8 cellular contexts compared by ENCODE assay signal in the genomic region with DNA sequence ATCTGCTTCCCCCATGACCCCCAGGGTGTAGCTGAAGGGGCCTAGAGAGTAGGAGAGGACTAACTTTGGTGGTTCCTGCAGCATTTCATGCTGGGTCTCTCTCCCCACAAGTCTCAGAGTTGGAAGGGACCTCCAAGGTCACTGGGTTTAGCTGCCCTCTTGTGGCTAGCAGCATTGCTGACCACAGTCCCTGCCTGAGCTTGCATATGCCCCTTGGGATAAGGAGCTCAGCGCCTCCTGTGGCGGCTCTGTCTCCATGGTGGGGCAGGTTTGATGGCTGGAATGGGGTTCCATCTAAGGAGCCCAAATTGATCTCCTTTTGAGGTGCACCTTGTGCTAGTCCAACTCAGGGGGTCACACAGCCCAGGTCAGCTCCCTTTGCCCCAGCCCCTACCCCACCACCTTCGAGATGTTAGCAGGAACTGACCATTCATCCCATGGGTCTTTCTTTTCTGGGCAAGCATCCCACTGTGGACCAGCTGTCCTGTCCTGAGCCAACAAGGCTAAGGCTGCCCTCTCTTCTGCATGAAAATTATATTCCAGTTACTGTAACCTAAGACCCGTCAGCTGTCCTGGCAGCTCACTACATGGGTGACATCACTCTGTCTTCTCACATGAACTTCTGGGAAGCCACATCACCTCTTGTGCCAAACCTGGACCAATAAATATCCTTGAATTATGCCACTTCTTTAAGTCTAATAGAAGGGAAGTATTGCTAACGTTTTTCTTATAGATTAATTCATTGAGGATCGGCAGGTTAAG.
DNase-seq lines count a peak whose midpoint lies in the region; ATAC-seq and TF ChIP-seq lines count a peak whose summit lies in the region.

No MANE protein-coding gene starts in this region.

- H3K27ac Mint-ChIP-seq in WTC11 = no peak overlapping the region

- H3K9me3 Mint-ChIP-seq in WTC11 = no peaks in the 10 kb centered on the region

- ATAC-seq in WTC11 = peak; percentile 85
- no peak for ATAC-seq in HG02852 (IDR thresholded peaks at IDR 0.05; ENCODE audit: unreplicated experiment)

- POLR2A ChIA-PET in WTC11 (lab: Charles Lee) = interaction anchor here (0.6 kb wide), 1 partner anchor 13 kb away, joined by 3 read pairs; no protein-coding TSS in a partner anchor

- DNase-seq in AG09319 (ENCODE audit: extremely low read depth, low read depth) (no peak), HT1080 (ENCODE audit: low read depth) (peak; percentile 64), WTC11 (ENCODE audit: low spot score) (peak; percentile 77), left kidney (ENCODE audit: low read depth, low spot score) (peak; percentile 84), NCI-H128 (lab: John Stamatoyannopoulos, UW; ENCODE audit: unreplicated experiment) (no peak), GM19240 (ENCODE audit: insufficient read length, low spot score) (no peak), dedifferentiated amniotic fluid mesenchymal stem cell (ENCODE audit: extremely low spot score) (no peak)

- H3K4me1 Mint-ChIP-seq in WTC11 = peaks cover 7% of the 10 kb centered on the region

- H3K36me3 Mint-ChIP-seq in WTC11 = no peaks in the 10 kb centered on the region

- H3K27me3 Mint-ChIP-seq in WTC11 (ENCODE audit: low read depth) = no peaks in the 10 kb centered on the region

- CTCF ChIA-PET in WTC11 (lab: Charles Lee) = interaction anchor here (0.6 to 4.6 kb wide), 55 partner anchors 8 to 394 kb away, joined by 3 to 68 read pairs (median 5); a partner anchor contains a TSS

- no peak overlapping the region for H3K4me3 Mint-ChIP-seq in WTC11

- TF ChIP-seq CTCF in AG09319 (IDR thresholded peaks at IDR 0.05; ENCODE audit: low read depth, low read length) (peak; percentile 42), WTC11 (IDR thresholded peaks at IDR 0.05) (peak; percentile 15; the same call in 1 of the 2 replicates)

TF ChIP-seq in WTC11, 78 proteins besides CTCF, POLR2A, EP300 and RAD21 (continues in another document):
- TF ChIP-seq, protein P1, sequence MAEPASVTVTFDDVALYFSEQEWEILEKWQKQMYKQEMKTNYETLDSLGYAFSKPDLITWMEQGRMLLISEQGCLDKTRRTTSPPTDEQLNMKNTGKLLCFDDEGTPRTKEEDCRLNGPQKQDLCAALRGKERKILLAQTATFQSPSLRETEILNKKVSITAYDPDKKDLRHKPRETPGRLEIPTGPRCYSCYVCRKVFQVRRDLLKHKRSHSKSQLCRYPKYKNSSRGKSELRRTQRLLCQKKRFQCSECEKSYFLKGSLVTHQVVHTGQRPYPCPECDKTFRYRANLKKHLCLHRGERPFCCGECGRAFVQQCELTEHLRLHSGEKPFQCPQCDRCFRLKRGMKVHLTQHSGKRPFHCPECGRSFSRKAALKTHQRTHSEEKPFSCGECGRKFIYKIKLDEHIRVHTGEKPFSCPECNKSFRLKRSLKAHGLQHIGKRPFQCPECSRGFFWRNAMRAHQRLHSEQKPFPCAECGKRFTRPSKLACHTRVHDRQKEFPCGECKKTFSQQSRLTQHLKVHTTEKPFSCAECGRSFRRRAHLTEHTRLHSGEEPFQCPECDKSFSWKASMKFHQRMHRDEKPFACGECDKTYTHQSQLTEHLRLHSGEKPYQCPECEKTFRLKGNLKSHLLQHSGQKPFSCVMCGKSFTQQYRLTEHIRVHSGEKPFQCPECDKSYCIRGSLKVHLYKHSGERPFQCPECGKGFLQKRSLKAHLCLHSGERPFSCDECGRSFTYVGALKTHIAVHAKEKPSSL (CRISPR knock-in tag; conservative IDR thresholded peaks at IDR 0.05) = no peak
- TF ChIP-seq ELF4 (CRISPR knock-in tag; IDR thresholded peaks at IDR 0.05; ENCODE audit: low read depth) (no peak), MYBL2 (CRISPR knock-in tag; IDR thresholded peaks at IDR 0.05) (no peak), TEAD1 (CRISPR knock-in tag; IDR thresholded peaks at IDR 0.05) (no peak), ZNF138 (CRISPR knock-in tag; conservative IDR thresholded peaks at IDR 0.05) (no peak), SMAD3 (CRISPR knock-in tag; IDR thresholded peaks at IDR 0.05; ENCODE audit: borderline replicate concordance) (no peak), NFE2L1 (CRISPR knock-in tag; IDR thresholded peaks at IDR 0.05) (no peak), FOXP1 (CRISPR knock-in tag; IDR thresholded peaks at IDR 0.05; ENCODE audit: borderline replicate concordance) (0 out of 2 replicates have a peak, but pooled peaks have one; percentile 24), PRRX2 (CRISPR knock-in tag; IDR thresholded peaks at IDR 0.05) (no peak), TP53 (CRISPR knock-in tag; IDR thresholded peaks at IDR 0.05) (no peak), FOXJ3 (CRISPR knock-in tag; IDR thresholded peaks at IDR 0.05; ENCODE audit: borderline replicate concordance) (no peak)
- TF ChIP-seq, protein P2, sequence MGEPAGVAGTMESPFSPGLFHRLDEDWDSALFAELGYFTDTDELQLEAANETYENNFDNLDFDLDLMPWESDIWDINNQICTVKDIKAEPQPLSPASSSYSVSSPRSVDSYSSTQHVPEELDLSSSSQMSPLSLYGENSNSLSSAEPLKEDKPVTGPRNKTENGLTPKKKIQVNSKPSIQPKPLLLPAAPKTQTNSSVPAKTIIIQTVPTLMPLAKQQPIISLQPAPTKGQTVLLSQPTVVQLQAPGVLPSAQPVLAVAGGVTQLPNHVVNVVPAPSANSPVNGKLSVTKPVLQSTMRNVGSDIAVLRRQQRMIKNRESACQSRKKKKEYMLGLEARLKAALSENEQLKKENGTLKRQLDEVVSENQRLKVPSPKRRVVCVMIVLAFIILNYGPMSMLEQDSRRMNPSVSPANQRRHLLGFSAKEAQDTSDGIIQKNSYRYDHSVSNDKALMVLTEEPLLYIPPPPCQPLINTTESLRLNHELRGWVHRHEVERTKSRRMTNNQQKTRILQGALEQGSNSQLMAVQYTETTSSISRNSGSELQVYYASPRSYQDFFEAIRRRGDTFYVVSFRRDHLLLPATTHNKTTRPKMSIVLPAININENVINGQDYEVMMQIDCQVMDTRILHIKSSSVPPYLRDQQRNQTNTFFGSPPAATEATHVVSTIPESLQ (CRISPR knock-in tag; IDR thresholded peaks at IDR 0.05) = no peak
- TF ChIP-seq, protein P3, sequence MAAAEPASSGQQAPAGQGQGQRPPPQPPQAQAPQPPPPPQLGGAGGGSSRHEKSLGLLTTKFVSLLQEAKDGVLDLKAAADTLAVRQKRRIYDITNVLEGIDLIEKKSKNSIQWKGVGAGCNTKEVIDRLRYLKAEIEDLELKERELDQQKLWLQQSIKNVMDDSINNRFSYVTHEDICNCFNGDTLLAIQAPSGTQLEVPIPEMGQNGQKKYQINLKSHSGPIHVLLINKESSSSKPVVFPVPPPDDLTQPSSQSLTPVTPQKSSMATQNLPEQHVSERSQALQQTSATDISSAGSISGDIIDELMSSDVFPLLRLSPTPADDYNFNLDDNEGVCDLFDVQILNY (CRISPR knock-in tag; IDR thresholded peaks at IDR 0.05) = no peak
- TF ChIP-seq, protein P4, sequence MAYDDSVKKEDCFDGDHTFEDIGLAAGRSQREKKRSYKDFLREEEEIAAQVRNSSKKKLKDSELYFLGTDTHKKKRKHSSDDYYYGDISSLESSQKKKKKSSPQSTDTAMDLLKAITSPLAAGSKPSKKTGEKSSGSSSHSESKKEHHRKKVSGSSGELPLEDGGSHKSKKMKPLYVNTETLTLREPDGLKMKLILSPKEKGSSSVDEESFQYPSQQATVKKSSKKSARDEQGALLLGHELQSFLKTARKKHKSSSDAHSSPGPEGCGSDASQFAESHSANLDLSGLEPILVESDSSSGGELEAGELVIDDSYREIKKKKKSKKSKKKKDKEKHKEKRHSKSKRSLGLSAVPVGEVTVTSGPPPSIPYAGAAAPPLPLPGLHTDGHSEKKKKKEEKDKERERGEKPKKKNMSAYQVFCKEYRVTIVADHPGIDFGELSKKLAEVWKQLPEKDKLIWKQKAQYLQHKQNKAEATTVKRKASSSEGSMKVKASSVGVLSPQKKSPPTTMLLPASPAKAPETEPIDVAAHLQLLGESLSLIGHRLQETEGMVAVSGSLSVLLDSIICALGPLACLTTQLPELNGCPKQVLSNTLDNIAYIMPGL (CRISPR knock-in tag; IDR thresholded peaks at IDR 0.05) = peak; percentile 54; the same call in 1 of the 2 replicates
- TF ChIP-seq, protein P5, sequence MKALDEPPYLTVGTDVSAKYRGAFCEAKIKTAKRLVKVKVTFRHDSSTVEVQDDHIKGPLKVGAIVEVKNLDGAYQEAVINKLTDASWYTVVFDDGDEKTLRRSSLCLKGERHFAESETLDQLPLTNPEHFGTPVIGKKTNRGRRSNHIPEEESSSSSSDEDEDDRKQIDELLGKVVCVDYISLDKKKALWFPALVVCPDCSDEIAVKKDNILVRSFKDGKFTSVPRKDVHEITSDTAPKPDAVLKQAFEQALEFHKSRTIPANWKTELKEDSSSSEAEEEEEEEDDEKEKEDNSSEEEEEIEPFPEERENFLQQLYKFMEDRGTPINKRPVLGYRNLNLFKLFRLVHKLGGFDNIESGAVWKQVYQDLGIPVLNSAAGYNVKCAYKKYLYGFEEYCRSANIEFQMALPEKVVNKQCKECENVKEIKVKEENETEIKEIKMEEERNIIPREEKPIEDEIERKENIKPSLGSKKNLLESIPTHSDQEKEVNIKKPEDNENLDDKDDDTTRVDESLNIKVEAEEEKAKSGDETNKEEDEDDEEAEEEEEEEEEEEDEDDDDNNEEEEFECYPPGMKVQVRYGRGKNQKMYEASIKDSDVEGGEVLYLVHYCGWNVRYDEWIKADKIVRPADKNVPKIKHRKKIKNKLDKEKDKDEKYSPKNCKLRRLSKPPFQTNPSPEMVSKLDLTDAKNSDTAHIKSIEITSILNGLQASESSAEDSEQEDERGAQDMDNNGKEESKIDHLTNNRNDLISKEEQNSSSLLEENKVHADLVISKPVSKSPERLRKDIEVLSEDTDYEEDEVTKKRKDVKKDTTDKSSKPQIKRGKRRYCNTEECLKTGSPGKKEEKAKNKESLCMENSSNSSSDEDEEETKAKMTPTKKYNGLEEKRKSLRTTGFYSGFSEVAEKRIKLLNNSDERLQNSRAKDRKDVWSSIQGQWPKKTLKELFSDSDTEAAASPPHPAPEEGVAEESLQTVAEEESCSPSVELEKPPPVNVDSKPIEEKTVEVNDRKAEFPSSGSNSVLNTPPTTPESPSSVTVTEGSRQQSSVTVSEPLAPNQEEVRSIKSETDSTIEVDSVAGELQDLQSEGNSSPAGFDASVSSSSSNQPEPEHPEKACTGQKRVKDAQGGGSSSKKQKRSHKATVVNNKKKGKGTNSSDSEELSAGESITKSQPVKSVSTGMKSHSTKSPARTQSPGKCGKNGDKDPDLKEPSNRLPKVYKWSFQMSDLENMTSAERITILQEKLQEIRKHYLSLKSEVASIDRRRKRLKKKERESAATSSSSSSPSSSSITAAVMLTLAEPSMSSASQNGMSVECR (CRISPR knock-in tag; IDR thresholded peaks at IDR 0.05; ENCODE audit: borderline replicate concordance) = no peak
- TF ChIP-seq, protein P6, sequence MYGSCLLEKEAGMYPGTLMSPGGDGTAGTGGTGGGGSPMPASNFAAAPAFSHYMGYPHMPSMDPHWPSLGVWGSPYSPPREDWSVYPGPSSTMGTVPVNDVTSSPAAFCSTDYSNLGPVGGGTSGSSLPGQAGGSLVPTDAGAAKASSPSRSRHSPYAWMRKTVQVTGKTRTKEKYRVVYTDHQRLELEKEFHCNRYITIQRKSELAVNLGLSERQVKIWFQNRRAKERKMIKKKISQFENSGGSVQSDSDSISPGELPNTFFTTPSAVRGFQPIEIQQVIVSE (CRISPR knock-in tag; IDR thresholded peaks at IDR 0.05; ENCODE audit: borderline replicate concordance) = no peak

Comparison
In these comparisons a context has a peak if more than half of its experiments do, and no peak if none do; other contexts are left out.
1. DNase-seq: peak in HT1080 (single experiment), WTC11 (single experiment) and left kidney (single experiment); none in AG09319 (single experiment), NCI-H128 (single experiment), GM19240 (single experiment) and dedifferentiated amniotic fluid mesenchymal stem cell (single experiment).